21 cellular contexts compared by ENCODE assay signal in genomic region chr3:106083207-106083606, GRCh38.
DNase-seq lines count a peak whose midpoint lies in the region; ATAC-seq and TF ChIP-seq lines count a peak whose summit lies in the region.
"Had no signal": no experiment of that assay in that cellular context is flagged by ENCODE, and none has a peak within 500 bp of the region (broad histone marks: within the 10 kb centered on the region; RNA-seq: fewer than 3 reads in every experiment).

No MANE protein-coding gene starts in this region.

- H3K27me3 ChIP-seq in OCI-LY1 (ENCODE audit: insufficient read depth, low read length), result no peaks in the 10 kb centered on the region
- no peaks in the 10 kb centered on the region for H3K27me3 ChIP-seq in CD8-positive, alpha-beta T cell (ENCODE audit: insufficient read depth, low read length)
- H3K27me3 ChIP-seq: cardiac muscle cell, MG63 had no signal

- H3K9me3 ChIP-seq in OCI-LY1 (ENCODE audit: low read length), result no peaks in the 10 kb centered on the region
- no peaks in the 10 kb centered on the region for H3K9me3 ChIP-seq in CD8-positive, alpha-beta T cell (ENCODE audit: low read length)
- H3K9me3 ChIP-seq: MG63 had no signal

- H3F3A ChIP-seq in OCI-LY1 (ENCODE audit: insufficient read depth, low read length), result no peaks in the 10 kb centered on the region

- no peak overlapping the region for H3K27ac ChIP-seq in OCI-LY1 (ENCODE audit: low read depth, low read length, poor library complexity, severe bottlenecking)
- no peak overlapping the region for H3K27ac ChIP-seq in CD8-positive, alpha-beta T cell (ENCODE audit: low read depth, low read length)
- H3K27ac ChIP-seq: cardiac muscle cell had no signal

- no peak for TF ChIP-seq CTCF in OCI-LY1 (IDR thresholded peaks at IDR 0.05; ENCODE audit: low read length)
- TF ChIP-seq CTCF in CD8-positive, alpha-beta T cell (IDR thresholded peaks at IDR 0.05), result no peak
- TF ChIP-seq CTCF in GM20000 (IDR thresholded peaks at IDR 0.05; ENCODE audit: extremely low read depth, missing control alignments), result no peak

- H3K4me1 Mint-ChIP-seq in CD8-positive, alpha-beta T cell (ENCODE audit: low read depth), result peaks cover 6% of the 10 kb centered on the region
- peaks cover 8% of the 10 kb centered on the region for H3K4me1 Mint-ChIP-seq in T-helper 2 cell treated with Interferon-gamma antibody and Interleukin-4, amounts not matched to agents 5 μg/mL and 100 μg/mL, for 36 hours (ENCODE audit: low read depth)
- H3K4me1 Mint-ChIP-seq: activated CD4-positive, alpha-beta T cell treated with anti-CD3 and anti-CD28 coated beads for 36 hours; B cell had no signal

- ATAC-seq in GM18498 (IDR thresholded peaks at IDR 0.05; ENCODE audit: unreplicated experiment) (peak; percentile 67), GM21423 (IDR thresholded peaks at IDR 0.05; ENCODE audit: unreplicated experiment) (peak; percentile 49), left lobe of liver (peak; percentile 63)
- ATAC-seq in CD8-positive, alpha-beta T cell, result no peak
- ATAC-seq: activated CD4-positive, alpha-beta T cell treated with anti-CD3 and anti-CD28 coated beads for 36 hours; left colon; stimulated activated naive CD8-positive, alpha-beta T cell treated with anti-CD3 and anti-CD28 coated beads, Interleukin-15, Interleukin-2, amounts not matched to agents 100 U/mL and 50 U/mL, for 24 hours had no signal

- no peak overlapping the region for H3K4me3 Mint-ChIP-seq in CD8-positive, alpha-beta T cell
- H3K4me3 Mint-ChIP-seq in T-helper 2 cell treated with Interferon-gamma antibody and Interleukin-4, amounts not matched to agents 5 μg/mL and 100 μg/mL, for 36 hours, result no peak overlapping the region
- H3K4me3 Mint-ChIP-seq: activated CD4-positive, alpha-beta T cell treated with anti-CD3 and anti-CD28 coated beads for 36 hours; B cell; IgD-negative memory B cell had no signal

- H3K36me3 ChIP-seq in OCI-LY1 (ENCODE audit: insufficient read depth, low read length), result no peaks in the 10 kb centered on the region
- H3K36me3 ChIP-seq in CD8-positive, alpha-beta T cell (ENCODE audit: insufficient read depth, low read length), result no peaks in the 10 kb centered on the region
- H3K36me3 ChIP-seq: cardiac muscle cell, MG63 had no signal

- intact Hi-C loops in CD8-positive, alpha-beta T cell (cut with DNase I, micrococcal nuclease), result loop anchor here in 1 of 2 experiments (5.0 kb wide), 2 partner anchors 49 to 411 kb away; no protein-coding TSS in a partner anchor

- H3K4me2 ChIP-seq in OCI-LY1 (ENCODE audit: low read length), result no peak overlapping the region

- no peaks in the 10 kb centered on the region for H3K9me2 ChIP-seq in OCI-LY1 (ENCODE audit: low read depth, low read length)

- no peaks in the 10 kb centered on the region for H3K36me3 Mint-ChIP-seq in CD8-positive, alpha-beta T cell
- H3K36me3 Mint-ChIP-seq in T-helper 2 cell treated with Interferon-gamma antibody and Interleukin-4, amounts not matched to agents 5 μg/mL and 100 μg/mL, for 36 hours (ENCODE audit: low read depth), result no peaks in the 10 kb centered on the region

- no peaks in the 10 kb centered on the region for H3K9me3 Mint-ChIP-seq in CD8-positive, alpha-beta T cell
- H3K9me3 Mint-ChIP-seq in T-helper 2 cell treated with Interferon-gamma antibody and Interleukin-4, amounts not matched to agents 5 μg/mL and 100 μg/mL, for 36 hours, result peaks cover 10% of the 10 kb centered on the region
- H3K9me3 Mint-ChIP-seq: IgD-negative memory B cell had no signal

- no peaks in the 10 kb centered on the region for H3K79me2 ChIP-seq in OCI-LY1 (ENCODE audit: insufficient read depth, low read length)

- H4K20me1 ChIP-seq in OCI-LY1 (ENCODE audit: insufficient read depth, low read length), result no peaks in the 10 kb centered on the region

- POLR2A ChIA-PET in CD8-positive, alpha-beta T cell (lab: Charles Lee), result no interaction called here

- H3K9ac ChIP-seq in OCI-LY1 (ENCODE audit: low read length), result no peak overlapping the region

- no peaks in the 10 kb centered on the region for H3K27me3 Mint-ChIP-seq in CD8-positive, alpha-beta T cell (ENCODE audit: low read depth)
- no peaks in the 10 kb centered on the region for H3K27me3 Mint-ChIP-seq in T-helper 2 cell treated with Interferon-gamma antibody and Interleukin-4, amounts not matched to agents 5 μg/mL and 100 μg/mL, for 36 hours (ENCODE audit: low read depth)
- H3K27me3 Mint-ChIP-seq: activated CD4-positive, alpha-beta T cell treated with anti-CD3 and anti-CD28 coated beads for 36 hours; B cell; IgD-negative memory B cell had no signal

- no peak overlapping the region for H3K4me3 ChIP-seq in OCI-LY1 (ENCODE audit: low read depth, low read length, poor library complexity, severe bottlenecking)
- H3K4me3 ChIP-seq in CD8-positive, alpha-beta T cell (ENCODE audit: low read depth, low read length), result no peak overlapping the region
- H3K4me3 ChIP-seq: cardiac muscle cell, MG63 had no signal

- CTCF ChIA-PET in CD8-positive, alpha-beta T cell (lab: Charles Lee), result no interaction called here

- peak overlapping the region; percentile 77; the same call in 1 of the 2 replicates for H2AFZ ChIP-seq in OCI-LY1 (ENCODE audit: low read length)

- no peak overlapping the region for H3K27ac Mint-ChIP-seq in CD8-positive, alpha-beta T cell
- H3K27ac Mint-ChIP-seq in T-helper 2 cell treated with Interferon-gamma antibody and Interleukin-4, amounts not matched to agents 5 μg/mL and 100 μg/mL, for 36 hours, result no peak overlapping the region
- H3K27ac Mint-ChIP-seq: activated CD4-positive, alpha-beta T cell treated with anti-CD3 and anti-CD28 coated beads for 36 hours; B cell; IgD-negative memory B cell had no signal

- DNase-seq in left lobe of liver (ENCODE audit: low spot score), result no peak
- no peak for DNase-seq in RPMI8226
- DNase-seq in CD8-positive, alpha-beta T cell, result no peak
- DNase-seq in T-helper 2 cell treated with Interferon-gamma antibody and Interleukin-4, amounts not matched to agents 5 μg/mL and 100 μg/mL, for 36 hours (ENCODE audit: low spot score), result no peak
- DNase-seq in GM20000 (ENCODE audit: low spot score), result no peak
- DNase-seq: activated CD4-positive, alpha-beta T cell treated with anti-CD3 and anti-CD28 coated beads for 36 hours; activated effector memory CD4-positive, alpha-beta T cell treated with Interleukin-2 at 50 U/mL for 16 hours; Calu3; left colon; MG63; midbrain; NCI-H1694; stimulated activated CD4-positive, alpha-beta T cell treated with anti-CD3 and anti-CD28 coated beads, Interleukin-1b, Interleukin-23, amount 100 ng/mL, for 48 hours; stimulated activated naive CD8-positive, alpha-beta T cell treated with anti-CD3 and anti-CD28 coated beads, Interleukin-15, Interleukin-2, amounts not matched to agents 100 U/mL and 50 U/mL, for 24 hours; trophoblast cell had no signal

- H3K4me1 ChIP-seq in OCI-LY1 (ENCODE audit: insufficient read depth, low read length, severe bottlenecking), result no peaks in the 10 kb centered on the region
- H3K4me1 ChIP-seq in CD8-positive, alpha-beta T cell (ENCODE audit: insufficient read depth, low read length), result no peaks in the 10 kb centered on the region
